In the genomic region with DNA sequence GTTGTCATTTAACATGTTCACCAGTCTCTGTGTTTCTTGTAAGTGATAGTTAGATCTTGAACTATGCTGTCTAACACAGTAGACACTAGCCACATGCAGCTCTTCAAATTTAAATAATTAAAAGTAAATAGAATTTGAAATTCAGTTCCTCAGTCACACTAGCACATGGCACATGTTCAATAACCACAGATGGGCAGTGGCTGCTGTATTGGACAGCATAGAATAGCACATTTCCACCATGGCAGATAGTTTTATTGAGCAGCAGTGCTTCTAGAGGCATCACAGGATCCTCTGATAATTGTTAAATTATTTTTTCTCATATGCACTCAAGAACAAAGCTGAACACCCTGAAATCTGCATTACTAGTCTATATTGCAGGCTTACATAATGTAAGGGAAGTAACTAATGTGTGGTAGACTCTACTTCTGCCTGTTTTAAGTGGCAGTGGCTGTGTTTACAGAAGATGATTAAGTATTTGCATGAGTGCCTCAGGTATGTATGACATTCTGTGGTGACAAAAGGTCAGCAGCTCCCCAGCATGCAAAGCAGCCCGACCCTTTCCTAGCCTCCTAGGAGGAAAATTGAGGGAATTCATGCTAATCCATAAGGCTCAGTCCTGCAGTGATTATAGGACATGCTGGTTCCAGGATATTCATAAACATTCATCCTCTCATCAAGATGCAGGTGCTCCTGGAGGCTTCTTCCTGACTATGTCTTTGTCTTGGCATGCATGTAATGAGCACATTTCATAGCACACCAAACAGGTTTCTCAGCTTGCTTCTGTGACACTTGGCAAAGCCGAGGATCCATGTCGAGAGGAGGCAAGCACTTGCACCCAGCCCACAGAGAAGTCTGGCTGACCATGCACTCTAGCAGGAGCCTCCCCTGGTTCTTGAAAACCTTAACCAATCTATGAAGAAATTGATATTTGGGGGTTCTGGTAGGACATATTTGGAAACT, we compare ENCODE assay signal across 1 cellular context.
TF ChIP-seq lines count a peak whose summit lies in the region.

No MANE protein-coding gene starts in this region.

TF ChIP-seq in HepG2, 621 proteins besides CTCF, POLR2A, EP300 and RAD21 (continued from another document):
- peak; percentile 88 for TF ChIP-seq ARID5B (CRISPR knock-in tag; IDR thresholded peaks at IDR 0.05)
- TF ChIP-seq HMG20A (CRISPR knock-in tag; IDR thresholded peaks at IDR 0.05; ENCODE audit: borderline replicate concordance): peak; percentile 87
- TF ChIP-seq BCL6 (CRISPR knock-in tag; IDR thresholded peaks at IDR 0.05): peak; percentile 59
- TF ChIP-seq, protein P1, sequence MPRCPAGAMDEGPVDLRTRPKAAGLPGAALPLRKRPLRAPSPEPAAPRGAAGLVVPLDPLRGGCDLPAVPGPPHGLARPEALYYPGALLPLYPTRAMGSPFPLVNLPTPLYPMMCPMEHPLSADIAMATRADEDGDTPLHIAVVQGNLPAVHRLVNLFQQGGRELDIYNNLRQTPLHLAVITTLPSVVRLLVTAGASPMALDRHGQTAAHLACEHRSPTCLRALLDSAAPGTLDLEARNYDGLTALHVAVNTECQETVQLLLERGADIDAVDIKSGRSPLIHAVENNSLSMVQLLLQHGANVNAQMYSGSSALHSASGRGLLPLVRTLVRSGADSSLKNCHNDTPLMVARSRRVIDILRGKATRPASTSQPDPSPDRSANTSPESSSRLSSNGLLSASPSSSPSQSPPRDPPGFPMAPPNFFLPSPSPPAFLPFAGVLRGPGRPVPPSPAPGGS (CRISPR knock-in tag; IDR thresholded peaks at IDR 0.05): no peak
- TF ChIP-seq TOPORS (CRISPR knock-in tag; IDR thresholded peaks at IDR 0.05): 0 out of 2 replicates have a peak, but pooled peaks have one; percentile 35
- TF ChIP-seq RFX3 (CRISPR knock-in tag; IDR thresholded peaks at IDR 0.05): no peak
- peak; percentile 78 for TF ChIP-seq ZNF652 (CRISPR knock-in tag; IDR thresholded peaks at IDR 0.05; ENCODE audit: borderline replicate concordance, low read depth)
- TF ChIP-seq, protein P2, sequence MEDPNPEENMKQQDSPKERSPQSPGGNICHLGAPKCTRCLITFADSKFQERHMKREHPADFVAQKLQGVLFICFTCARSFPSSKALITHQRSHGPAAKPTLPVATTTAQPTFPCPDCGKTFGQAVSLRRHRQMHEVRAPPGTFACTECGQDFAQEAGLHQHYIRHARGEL (CRISPR knock-in tag; IDR thresholded peaks at IDR 0.05): no peak
- no peak for TF ChIP-seq ZNF354B (CRISPR knock-in tag; IDR thresholded peaks at IDR 0.05)
